Comparison of ENCODE assay signal across 23 cellular contexts in genomic region chr3:117433439-117433838, GRCh38.
"Had no signal": no experiment of that assay in that cellular context is flagged by ENCODE, and none has a peak within 500 bp of the region (broad histone marks: within the 10 kb centered on the region; RNA-seq: fewer than 3 reads in every experiment).

No MANE protein-coding gene starts in this region.

- ATAC-seq: HepG2, Panc1, PC-3, T-cell, T-helper 17 cell had no signal

- DNase-seq: IMR-90; Karpas-422; KG1; MG63; NCI-H1092; NCI-H1105 treated with DMSO at 0.1 percent for 48 hours; NCI-H1417 treated with DMSO at 0.1 percent for 48 hours; NCI-H146; NCI-H1694 treated with DMSO at 0.1 percent for 48 hours; NCI-H1930; NCI-H2081; NCI-H2107; NCI-H345; NCI-H446 treated with DMSO at 0.1 percent for 48 hours; NCI-H510A treated with DMSO at 0.1 percent for 48 hours; NK-92 treated with Interleukin-12 subunit alpha and Interleukin-12 subunit beta, amount 100 ng/mL, for 24 hours; PC-3; SJCRH30; SW 1271; T-cell; T-helper 17 cell had no signal
